In genomic region chr9:133782157-133783130, GRCh38 we compare ENCODE assay signal across 8 cellular contexts. TPM values are rescaled to one million over a fixed set of nuclear protein-coding genes. Genes with fewer than 3 reads are reported as not detected.
DNase-seq lines count a peak whose midpoint lies in the region; ATAC-seq, FAIRE-seq and TF ChIP-seq lines count a peak whose summit lies in the region.

No MANE protein-coding gene starts in this region.

- POLR2A ChIA-PET in A549 (lab: Yijun Ruan, JAX) = interaction anchor here (1.4 kb wide), 1 partner anchor 211 kb away, joined by 9 read pairs; no protein-coding TSS in a partner anchor

- no peak overlapping the region for H3K4me3 ChIP-seq in A549

- ATAC-seq in A549 = peak; percentile 54 to 86; a peak in 5 of 6 replicates
- ATAC-seq in activated CD8-positive, alpha-beta memory T cell treated with anti-CD3 and anti-CD28 coated beads, Interleukin-2, amount 10 ng/mL, durations not matched to agents 7 days and 5 days = peak; percentile 66

- no peak overlapping the region for H3K27ac ChIP-seq in A549

- H3K36me3 Mint-ChIP-seq in activated CD8-positive, alpha-beta memory T cell treated with anti-CD3 and anti-CD28 coated beads, Interleukin-2, amount 10 ng/mL, durations not matched to agents 7 days and 5 days = no peaks in the 10 kb centered on the region

- no peak for TF ChIP-seq POLR2A in A549 (IDR thresholded peaks at IDR 0.05; ENCODE audit: low read length)
- no peak for TF ChIP-seq POLR2A in GM12892 (IDR thresholded peaks at IDR 0.05; ENCODE audit: low read depth, low read length)

- H3K9me3 ChIP-seq in A549 = no peaks in the 10 kb centered on the region

- CTCF ChIA-PET in A549 (lab: Yijun Ruan, JAX) = interaction anchor here (0.6 to 18.7 kb wide), 51 partner anchors 9 to 443 kb away, joined by 3 to 348 read pairs (median 5); no protein-coding TSS in a partner anchor
- CTCF ChIA-PET in activated CD8-positive, alpha-beta memory T cell treated with anti-CD3 and anti-CD28 coated beads, Interleukin-2, amount 10 ng/mL, durations not matched to agents 7 days and 5 days (lab: Charles Lee) = interaction anchor here (0.6 to 3.9 kb wide), 34 partner anchors 7 to 408 kb away, joined by 3 to 109 read pairs (median 3); partner anchors contain the start of gene FAM163B

- no peaks in the 10 kb centered on the region for H3K27me3 Mint-ChIP-seq in activated CD8-positive, alpha-beta memory T cell treated with anti-CD3 and anti-CD28 coated beads, Interleukin-2, amount 10 ng/mL, durations not matched to agents 7 days and 5 days

- 44% methylated on average over 16 of the region's 16 CpGs for whole genome bisulfite sequencing in A549 (ENCODE audit: missing lambda C conversion rate)

- no peak for TF ChIP-seq EP300 in A549 (IDR thresholded peaks at IDR 0.05)

- DNase-seq in A549 (ENCODE audit: low read depth in 1 of 2, low spot score in 1 of 2) = peak; percentile 66 to 75
- peak; percentile 63 for DNase-seq in GM12892 (ENCODE audit: insufficient read length)
- peak; percentile 9 for DNase-seq in NCI-H524 treated with DMSO at 0.1 percent for 48 hours (lab: John Stamatoyannopoulos, UW)
- DNase-seq in activated CD8-positive, alpha-beta memory T cell treated with anti-CD3 and anti-CD28 coated beads, Interleukin-2, amount 10 ng/mL, durations not matched to agents 7 days and 5 days = peak; percentile 75
- DNase-seq in epidermal melanocyte (ENCODE audit: insufficient read length, low spot score) = peak; percentile 91
- peak; percentile 73 for DNase-seq in myocyte (ENCODE audit: low read depth)
- DNase-seq in stimulated activated CD8-positive, alpha-beta memory T cell treated with anti-CD3 and anti-CD28 coated beads, Interleukin-7, amount 100 ng/mL, for 48 hours (ENCODE audit: extremely low read depth in 1 of 2, low read depth in 1 of 2) = peak; percentile 25 to 54
- no peak for DNase-seq in GF-D8 (lab: John Stamatoyannopoulos, UW)

- peak; percentile 66 to 70 for TF ChIP-seq RAD21 in A549 (conservative IDR thresholded peaks at IDR 0.05 in 1 of 2, IDR thresholded peaks at IDR 0.05 in 1 of 2)

- no peaks in the 10 kb centered on the region for H3K9me3 Mint-ChIP-seq in activated CD8-positive, alpha-beta memory T cell treated with anti-CD3 and anti-CD28 coated beads, Interleukin-2, amount 10 ng/mL, durations not matched to agents 7 days and 5 days (ENCODE audit: low read depth)

- H3K4me2 ChIP-seq in A549 = no peak overlapping the region

- peak; percentile 83 for TF ChIP-seq CTCF in A549 (IDR thresholded peaks at IDR 0.05)

- FAIRE-seq in A549 (lab: Jason Lieb, UNC) (no peak), GM12892 (lab: Jason Lieb, UNC) (peak; percentile 54)

- H3K4me1 Mint-ChIP-seq in activated CD8-positive, alpha-beta memory T cell treated with anti-CD3 and anti-CD28 coated beads, Interleukin-2, amount 10 ng/mL, durations not matched to agents 7 days and 5 days = peaks cover 13% of the 10 kb centered on the region

- H3K4me1 ChIP-seq in A549 = no peaks in the 10 kb centered on the region

- no peak overlapping the region for H3K4me3 Mint-ChIP-seq in activated CD8-positive, alpha-beta memory T cell treated with anti-CD3 and anti-CD28 coated beads, Interleukin-2, amount 10 ng/mL, durations not matched to agents 7 days and 5 days

- no peak overlapping the region for H3K27ac Mint-ChIP-seq in activated CD8-positive, alpha-beta memory T cell treated with anti-CD3 and anti-CD28 coated beads, Interleukin-2, amount 10 ng/mL, durations not matched to agents 7 days and 5 days

TF ChIP-seq in A549, 52 proteins besides CTCF, POLR2A, EP300 and RAD21:
- TF ChIP-seq MAZ (IDR thresholded peaks at IDR 0.05; ENCODE audit: borderline replicate concordance, low read depth, low read length) (no peak), HDAC2 (IDR thresholded peaks at IDR 0.05) (no peak), SMC3 (IDR thresholded peaks at IDR 0.05) (peak; percentile 73), MAFK (IDR thresholded peaks at IDR 0.05; ENCODE audit: partially characterized antibody) (peak; percentile 63)
TF ChIP-seq in A549: peak in this region for 2.

RNA-seq across cellular contexts. Expression of gene SARDH, which starts 44.3 kb away (rescaled TPM):
- polyA plus RNA-seq in A549 (2011; rRNA removed) (0.08 and 0.09 TPM in 2 replicates), A549 (2017; fragmentation: RNase III; extraction: RNeasy Plus Mini Kit Qiagen cat#74134 plus additional on column Dnase treatment) (0.05 TPM in 1 of 3 replicates, not detected in the others)
- polyA plus RNA-seq in A549 (2012; cell fraction: cytosol; rRNA removed) = 0.07 and 0.12 TPM in 2 replicates
- polyA plus RNA-seq in A549 (2012; cell fraction: nucleus; rRNA removed) = 0.12 and 0.19 TPM in 2 replicates
- 0.08 and 0.10 TPM in 2 replicates for polyA minus RNA-seq in A549 (2011; rRNA and poly(A)+ RNA removed)
- polyA plus RNA-seq in GM12892 (2012; ENCODE audit: missing spikeins) = not detected
- total RNA-seq in activated CD8-positive, alpha-beta memory T cell treated with anti-CD3 and anti-CD28 coated beads, Interleukin-2, amount 10 ng/mL, durations not matched to agents 7 days and 5 days = under 1 TPM; 0.38 to 0.56 TPM
- total RNA-seq in myocyte = 55.6 and 70.3 TPM in 2 replicates
- polyA plus RNA-seq in myocyte (2012) = 27.4 TPM

Comparison
In these comparisons a context has a peak if more than half of its experiments do, and no peak if none do; other contexts are left out.
1. RNA of gene SARDH, which starts 44.3 kb away (total RNA-seq): 55.6 to 70.3 TPM in myocyte; 0.38 to 0.56 TPM in activated CD8-positive, alpha-beta memory T cell treated with anti-CD3 and anti-CD28 coated beads, Interleukin-2, amount 10 ng/mL, durations not matched to agents 7 days and 5 days; every median in the first group is over 10 times any median in the second.